In genomic region chr1:100449477-100449876, GRCh38 we compare ENCODE assay signal across 10 cellular contexts.
DNase-seq lines count a peak whose midpoint lies in the region; ATAC-seq and TF ChIP-seq lines count a peak whose summit lies in the region.
"Had no signal": no experiment of that assay in that cellular context is flagged by ENCODE, and none has a peak within 500 bp of the region (broad histone marks: within the 10 kb centered on the region; RNA-seq: fewer than 3 reads in every experiment).

No MANE protein-coding gene starts in this region.

- CTCF ChIA-PET in CD4-positive, alpha-beta memory T cell (lab: Charles Lee; ENCODE audit: partially characterized antibody): interaction anchor here (0.7 to 4.5 kb wide), 3 partner anchors 8 to 95 kb away, joined by 3 to 32 read pairs (median 3); no protein-coding TSS in a partner anchor
- CTCF ChIA-PET in activated naive CD4-positive, alpha-beta T cell treated with anti-CD3 and anti-CD28 coated beads, Interleukin-2, amount 10 ng/mL, durations not matched to agents 7 days and 5 days (lab: Charles Lee): interaction anchor here (3.5 kb wide), 1 partner anchor 9 kb away, joined by 22 read pairs; no protein-coding TSS in a partner anchor

- intact Hi-C loops in CD4-positive, alpha-beta memory T cell (cut with micrococcal nuclease): no loop called here

- peak in 1 of 5 donors; percentile 50 for DNase-seq in CD4-positive, alpha-beta memory T cell
- DNase-seq in activated naive CD4-positive, alpha-beta T cell treated with anti-CD3 and anti-CD28 coated beads, Interleukin-2, amount 10 ng/mL, durations not matched to agents 7 days and 5 days: no peak
- DNase-seq in AG08395 (ENCODE audit: low spot score): no peak
- DNase-seq in upper lobe of left lung: no peak
- no peak for DNase-seq in mucosa of gallbladder (ENCODE audit: low spot score)
- DNase-seq: NCI-H82 had no signal

- H3K27me3 Mint-ChIP-seq in CD4-positive, alpha-beta memory T cell: no peaks in the 10 kb centered on the region
- H3K27me3 Mint-ChIP-seq in activated naive CD4-positive, alpha-beta T cell treated with anti-CD3 and anti-CD28 coated beads, Interleukin-2, amount 10 ng/mL, durations not matched to agents 7 days and 5 days: no peaks in the 10 kb centered on the region

- no peaks in the 10 kb centered on the region for H3K9me3 ChIP-seq in CD4-positive, alpha-beta memory T cell (ENCODE audit: control insufficient read depth in 1 of 2, low read length in 2 of 2)
- no peaks in the 10 kb centered on the region for H3K9me3 ChIP-seq in upper lobe of left lung
- H3K9me3 ChIP-seq: BLaER1 treated with 17β-estradiol and CSF1 and Interleukin-3, amounts not matched to agents 10 nM and 100 nM had no signal

- H3K36me3 ChIP-seq in CD4-positive, alpha-beta memory T cell (ENCODE audit: insufficient read depth, low read length): peaks cover 11% of the 10 kb centered on the region
- H3K36me3 ChIP-seq in upper lobe of left lung: peaks cover 0 to 7% (median 0%) of the 10 kb centered on the region in 4 donors

- TF ChIP-seq EP300 in upper lobe of left lung (IDR thresholded peaks at IDR 0.05): no peak

- TF ChIP-seq POLR2A in upper lobe of left lung (IDR thresholded peaks at IDR 0.05): no peak

- peaks cover 100% of the 10 kb centered on the region for H3K4me1 ChIP-seq in CD4-positive, alpha-beta memory T cell (ENCODE audit: insufficient read depth, low read length)
- H3K4me1 ChIP-seq in upper lobe of left lung: peaks cover 0 to 20% (median 1%) of the 10 kb centered on the region in 4 donors

- H3K9me3 Mint-ChIP-seq in CD4-positive, alpha-beta memory T cell: peaks cover 0 to 3% (median 0%) of the 10 kb centered on the region in 8 donors
- no peaks in the 10 kb centered on the region for H3K9me3 Mint-ChIP-seq in activated naive CD4-positive, alpha-beta T cell treated with anti-CD3 and anti-CD28 coated beads, Interleukin-2, amount 10 ng/mL, durations not matched to agents 7 days and 5 days

- 77 to 87% methylated on average over 4 of the region's 4 CpGs for WGBS in upper lobe of left lung, 2 donors

- H3K4me3 Mint-ChIP-seq in CD4-positive, alpha-beta memory T cell: peak overlapping the region in 7 of 8 donors; percentile 54 to 81 (median 69)
- H3K4me3 Mint-ChIP-seq in activated naive CD4-positive, alpha-beta T cell treated with anti-CD3 and anti-CD28 coated beads, Interleukin-2, amount 10 ng/mL, durations not matched to agents 7 days and 5 days: no peak overlapping the region

- POLR2A ChIA-PET in CD4-positive, alpha-beta memory T cell (lab: Charles Lee; ENCODE audit: partially characterized antibody): interaction anchor here (0.7 to 18.8 kb wide), 8 partner anchors 9 to 96 kb away, joined by 3 to 272 read pairs (median 18); partner anchors contain the start of gene CDC14A

- TF ChIP-seq CTCF in upper lobe of left lung (IDR thresholded peaks at IDR 0.05): no peak

- H3K27ac Mint-ChIP-seq in CD4-positive, alpha-beta memory T cell: peak overlapping the region; percentile 89 to 100 (median 98)
- peak overlapping the region; percentile 69 for H3K27ac Mint-ChIP-seq in activated naive CD4-positive, alpha-beta T cell treated with anti-CD3 and anti-CD28 coated beads, Interleukin-2, amount 10 ng/mL, durations not matched to agents 7 days and 5 days

- H3K36me3 Mint-ChIP-seq in CD4-positive, alpha-beta memory T cell: peaks cover 67 to 79% of the 10 kb centered on the region in 2 donors
- peaks cover 73% of the 10 kb centered on the region for H3K36me3 Mint-ChIP-seq in activated naive CD4-positive, alpha-beta T cell treated with anti-CD3 and anti-CD28 coated beads, Interleukin-2, amount 10 ng/mL, durations not matched to agents 7 days and 5 days

- no peaks in the 10 kb centered on the region for H3K27me3 ChIP-seq in CD4-positive, alpha-beta memory T cell (ENCODE audit: insufficient read depth, low read length)
- H3K27me3 ChIP-seq in upper lobe of left lung: no peaks in the 10 kb centered on the region
- H3K27me3 ChIP-seq: BLaER1 treated with 17β-estradiol and CSF1 and Interleukin-3, amounts not matched to agents 10 nM and 100 nM had no signal

- no peak overlapping the region for H3K4me3 ChIP-seq in CD4-positive, alpha-beta memory T cell (ENCODE audit: low read length in 2 of 2)
- no peak overlapping the region for H3K4me3 ChIP-seq in upper lobe of left lung
- H3K4me3 ChIP-seq: BLaER1 treated with 17β-estradiol and CSF1 and Interleukin-3, amounts not matched to agents 10 nM and 100 nM had no signal

- H3K27ac ChIP-seq in CD4-positive, alpha-beta memory T cell (ENCODE audit: low read depth, low read length): peak overlapping the region; percentile 46
- H3K27ac ChIP-seq in upper lobe of left lung: no peak overlapping the region
- H3K27ac ChIP-seq: BLaER1 treated with 17β-estradiol and CSF1 and Interleukin-3, amounts not matched to agents 10 nM and 100 nM had no signal

- peaks cover 68 to 97% (median 82%) of the 10 kb centered on the region in 4 donors for H3K4me1 Mint-ChIP-seq in CD4-positive, alpha-beta memory T cell
- H3K4me1 Mint-ChIP-seq in activated naive CD4-positive, alpha-beta T cell treated with anti-CD3 and anti-CD28 coated beads, Interleukin-2, amount 10 ng/mL, durations not matched to agents 7 days and 5 days: peaks cover 96% of the 10 kb centered on the region

- ATAC-seq in GM18907 (IDR thresholded peaks at IDR 0.05; ENCODE audit: unreplicated experiment) (peak; percentile 85), HG03045 (IDR thresholded peaks at IDR 0.05; ENCODE audit: unreplicated experiment) (peak; percentile 76), upper lobe of left lung (ENCODE audit: low FRiP score in 2 of 2) (no peak), HG03095 (IDR thresholded peaks at IDR 0.05; ENCODE audit: unreplicated experiment) (no peak)

Comparison
In these comparisons a context has a peak if more than half of its experiments do, and no peak if none do; other contexts are left out.
1. ATAC-seq: peak in GM18907 (single experiment) and HG03045 (single experiment); none in upper lobe of left lung (0 of 2) and HG03095 (single experiment).